ENCODE assay signal across 12 cellular contexts in genomic region chr16:14088155-14088753, GRCh38. TPM values are rescaled to one million over a fixed set of nuclear protein-coding genes. Genes with fewer than 3 reads are reported as not detected.
A peak's percentile ranks its signal among the peaks of the same experiment; 100 is the strongest.
DNase-seq lines count a peak whose midpoint lies in the region; FAIRE-seq and TF ChIP-seq lines count a peak whose summit lies in the region.
"Had no signal": no experiment of that assay in that cellular context is flagged by ENCODE, and none has a peak within 500 bp of the region (broad histone marks: within the 10 kb centered on the region; RNA-seq: fewer than 3 reads in every experiment).

No MANE protein-coding gene starts in this region.

- H3K4me3 ChIP-seq in bronchial epithelial cell (ENCODE audit: low read depth, low read length) (no peak overlapping the region), hepatocyte (no peak overlapping the region), small intestine (ENCODE audit: low read depth in 1 of 2, low read length in 2 of 2) (no peak overlapping the region), MG63 (no peak overlapping the region)

- no peaks in the 10 kb centered on the region for H3K9me2 ChIP-seq in hepatocyte (replicated peaks; ENCODE audit: insufficient read depth)

- H3K27me3 ChIP-seq in bronchial epithelial cell (ENCODE audit: control insufficient read depth, insufficient read depth, low read length): no peaks in the 10 kb centered on the region
- no peaks in the 10 kb centered on the region for H3K27me3 ChIP-seq in hepatocyte
- H3K27me3 ChIP-seq in small intestine (ENCODE audit: control insufficient read depth in 2 of 2, insufficient read depth in 2 of 2, low read length in 2 of 2): no peaks in the 10 kb centered on the region
- no peaks in the 10 kb centered on the region for H3K27me3 ChIP-seq in MG63

- H3K79me2 ChIP-seq in hepatocyte: peaks cover 80% of the 10 kb centered on the region

- peak overlapping the region; percentile 71 for H3K4me2 ChIP-seq in hepatocyte

- TF ChIP-seq CTCF in bronchial epithelial cell (IDR thresholded peaks at IDR 0.05; ENCODE audit: insufficient read depth, low read length, severe bottlenecking): no peak
- no peak for TF ChIP-seq CTCF in hepatocyte (IDR thresholded peaks at IDR 0.05; ENCODE audit: poor library complexity)

- peak overlapping the region; percentile 85 for H3K27ac ChIP-seq in hepatocyte
- peak overlapping the region in 1 of 2 donors; percentile 7 for H3K27ac ChIP-seq in small intestine (ENCODE audit: low read depth in 1 of 2, low read length in 1 of 2)

- peaks cover 2% of the 10 kb centered on the region for H3K36me3 ChIP-seq in bronchial epithelial cell (ENCODE audit: control insufficient read depth, insufficient read depth, low read length)
- H3K36me3 ChIP-seq in hepatocyte (replicated peaks; ENCODE audit: insufficient read depth, low read depth): no peaks in the 10 kb centered on the region
- H3K36me3 ChIP-seq in small intestine (ENCODE audit: control insufficient read depth in 2 of 2, insufficient read depth in 2 of 2, low read length in 2 of 2): peaks cover 0 to 2% of the 10 kb centered on the region in 2 donors
- no peaks in the 10 kb centered on the region for H3K36me3 ChIP-seq in MG63

- H3K4me1 ChIP-seq in hepatocyte (ENCODE audit: insufficient read depth) (peaks cover 7% of the 10 kb centered on the region), small intestine (ENCODE audit: control insufficient read depth in 2 of 2, insufficient read depth in 1 of 2, low read depth in 1 of 2, low read length in 1 of 2) (peaks cover 6 to 25% of the 10 kb centered on the region in 2 donors)

- DNase-seq in HuH-7 (ENCODE audit: low spot score) (peak; percentile 23), bronchial epithelial cell (ENCODE audit: low read depth) (peak; percentile 67), hepatocyte (ENCODE audit: low spot score) (peak; percentile 43), small intestine (peak; percentile 74), COLO829 (ENCODE audit: low spot score) (no peak), MG63 (no peak), DMS114 treated with DMSO at 0.1 percent for 48 hours (lab: John Stamatoyannopoulos, UW; ENCODE audit: unreplicated experiment) (no peak)
- DNase-seq in activated CD4-positive, CD25-positive, alpha-beta regulatory T cell (lab: John Stamatoyannopoulos, UW): no peak
- DNase-seq: CD8-positive, alpha-beta T cell; NCI-H1092; occipital lobe; stimulated activated CD4-positive, alpha-beta T cell treated with anti-CD3 and anti-CD28 coated beads, Interleukin-4, amount 100 ng/mL, for 24 hours had no signal

- FAIRE-seq in bronchial epithelial cell (lab: Jason Lieb, UNC) (no peak), small intestine (lab: Jason Lieb, UNC) (no peak)

- no peaks in the 10 kb centered on the region for H4K20me1 ChIP-seq in hepatocyte (ENCODE audit: insufficient read depth, poor library complexity, severe bottlenecking)

- H2AFZ ChIP-seq in hepatocyte: no peak overlapping the region

- H3K9me3 ChIP-seq in hepatocyte (ENCODE audit: low read depth) (no peaks in the 10 kb centered on the region), small intestine (ENCODE audit: control insufficient read depth, low read depth) (no peaks in the 10 kb centered on the region), MG63 (no peaks in the 10 kb centered on the region)

- WGBS in hepatocyte (ENCODE audit: low lambda C conversion rate, missing lambda C conversion rate): 66% methylated on average over 6 of the region's 6 CpGs
- WGBS in small intestine, 3 donors: 15 to 60% (median 42%) methylated on average over 6 of the region's 6 CpGs

RNA-seq across cellular contexts. Expression of gene MRTFB, which starts 17.1 kb away (rescaled TPM):
- total RNA-seq in bronchial epithelial cell: 6.8 and 11.3 TPM in 2 replicates
- total RNA-seq in hepatocyte: 21.2 and 27.9 TPM in 2 replicates
- polyA plus RNA-seq in hepatocyte: 10.9 and 17.2 TPM in 2 replicates
- polyA plus RNA-seq in small intestine: 10 to 100 TPM in 1 of 3 donors, 1 to 10 TPM in 2; 3.1 to 13.4 (median 5.4) TPM
- total RNA-seq in MG63 (2014; rRNA removed; shearing (Covaris generic); ENCODE audit: low replicate concordance): 1.3 TPM in 2 replicates

Comparison
In these comparisons a context has a peak if more than half of its experiments do, and no peak if none do; other contexts are left out.
1. DNase-seq: peak in HuH-7 (single experiment), bronchial epithelial cell (single experiment), hepatocyte (single experiment) and small intestine (single experiment); none in COLO829 (single experiment), MG63 (single experiment), DMS114 treated with DMSO at 0.1 percent for 48 hours (single experiment) and activated CD4-positive, CD25-positive, alpha-beta regulatory T cell (0 of 4).